Comparison of ENCODE assay signal across 15 cellular contexts in the genomic region with DNA sequence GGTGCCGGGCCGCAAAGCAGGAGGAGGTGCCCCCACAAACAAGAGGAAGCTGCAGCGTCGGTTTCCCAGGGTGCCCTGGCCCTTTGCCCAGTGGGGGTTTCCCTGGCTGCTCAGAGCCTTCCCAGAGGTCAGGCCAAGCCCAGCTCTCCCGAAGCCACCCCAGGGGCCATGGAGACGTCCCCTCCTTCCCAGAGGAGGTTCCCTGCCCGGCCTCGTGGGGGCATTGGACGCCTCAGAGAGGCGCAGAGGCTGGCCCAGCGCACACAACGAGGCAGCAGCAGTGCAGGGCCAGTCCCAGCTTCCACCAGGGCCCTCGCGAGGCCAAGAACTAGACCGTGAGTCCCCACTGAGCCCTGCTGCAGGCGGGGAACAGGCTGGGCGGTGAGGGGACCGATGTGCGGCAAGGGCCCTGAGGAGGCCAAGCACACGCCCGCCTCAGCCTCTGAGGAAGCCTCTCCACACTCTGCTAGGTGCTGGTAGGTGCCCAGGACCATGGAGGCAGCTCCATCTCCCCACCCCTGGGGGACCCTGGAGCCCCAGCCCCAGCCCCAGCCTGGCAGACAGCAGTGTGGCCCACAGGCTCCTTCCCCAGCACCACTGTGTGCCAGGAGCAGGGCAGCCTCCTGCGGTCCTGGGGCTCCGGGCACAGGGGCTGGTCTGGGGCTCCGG. TPM values are rescaled to one million over a fixed set of nuclear protein-coding genes. Genes with fewer than 3 reads are reported as not detected.
DNase-seq lines count a peak whose midpoint lies in the region; ATAC-seq, FAIRE-seq and TF ChIP-seq lines count a peak whose summit lies in the region.
"Had no signal": no experiment of that assay in that cellular context is flagged by ENCODE, and none has a peak within 500 bp of the region (broad histone marks: within the 10 kb centered on the region; RNA-seq: fewer than 3 reads in every experiment).

No MANE protein-coding gene starts in this region.

- no peak for TF ChIP-seq EP300 in HepG2 (IDR thresholded peaks at IDR 0.05; ENCODE audit: low read depth in 2 of 2, low read length in 2 of 2)
- TF ChIP-seq EP300 in HepG2 (CRISPR knock-in tag; IDR thresholded peaks at IDR 0.05; ENCODE audit: borderline replicate concordance) = no peak

- H3K9me3 ChIP-seq in cardiac muscle cell (ENCODE audit: low read depth) (no peaks in the 10 kb centered on the region), HepG2 (ENCODE audit: low read length) (no peaks in the 10 kb centered on the region), breast epithelium (no peaks in the 10 kb centered on the region)

- TF ChIP-seq POLR2A in HepG2 (IDR thresholded peaks at IDR 0.05; ENCODE audit: insufficient read depth in 1 of 2, low read depth in 2 of 2, low read length in 2 of 2) (no peak), breast epithelium (IDR thresholded peaks at IDR 0.05) (no peak)

- no peak for ATAC-seq in Right ventricle myocardium superior (ENCODE audit: poor library complexity)
- peak; percentile 34 for ATAC-seq in HepG2

- H3K27me3 ChIP-seq in cardiac muscle cell (no peaks in the 10 kb centered on the region), HepG2 (ENCODE audit: control insufficient read depth in 1 of 2, insufficient read depth in 2 of 2, low read length in 2 of 2) (no peaks in the 10 kb centered on the region), breast epithelium (no peaks in the 10 kb centered on the region)

- intact Hi-C loops in Right ventricle myocardium superior (cut with DNase I) = no loop called here
- intact Hi-C loops in HepG2 (cut with micrococcal nuclease; ENCODE audit: unreplicated experiment) = no loop called here
- intact Hi-C loops in breast epithelium (cut with DNase I; ENCODE audit: low total_unique reads) = no loop called here

- H3K9ac ChIP-seq in HepG2 (ENCODE audit: insufficient read depth, low read depth, low read length) = no peak overlapping the region

- in situ Hi-C loops in HepG2 (cut with HindIII; ENCODE audit: extremely low pct_ligation_motif_present, low pct_unique_long_range_greater_than_20kb) = no loop called here

- no peaks in the 10 kb centered on the region for H3K79me2 ChIP-seq in HepG2 (ENCODE audit: insufficient read depth, low read length)

- POLR2A ChIA-PET in HepG2 (lab: Yijun Ruan, JAX) = interaction anchor here (1.6 to 2.0 kb wide), 2 partner anchors 9 to 11 kb away, joined by 3 to 7 read pairs; no protein-coding TSS in a partner anchor

- H3K4me1 ChIP-seq in cardiac muscle cell (ENCODE audit: low read depth) (no peaks in the 10 kb centered on the region), HepG2 (ENCODE audit: insufficient read depth, low read length) (peaks cover 3% of the 10 kb centered on the region; the same call in 1 of the 2 replicates), breast epithelium (no peaks in the 10 kb centered on the region)

- CTCF ChIA-PET in HepG2 (lab: Yijun Ruan, JAX; ENCODE audit: low intra/inter-chr PET ratio, low total read pairs) = no interaction called here

- TF ChIP-seq CTCF in cardiac muscle cell (IDR thresholded peaks at IDR 0.05; ENCODE audit: low read depth, low read length) = no peak
- no peak for TF ChIP-seq CTCF in VCaP (conservative IDR thresholded peaks at IDR 0.05)
- TF ChIP-seq CTCF in HepG2 (CRISPR knock-in tag; IDR thresholded peaks at IDR 0.05) = peak; percentile 23; the same call in 1 of the 2 replicates
- no peak for TF ChIP-seq CTCF in breast epithelium (IDR thresholded peaks at IDR 0.05)
- TF ChIP-seq CTCF in D721Med (IDR thresholded peaks at IDR 0.05; ENCODE audit: insufficient read depth, missing control alignments) = no peak

- no peak for DNase-seq in cardiac muscle cell (ENCODE audit: low read depth in 1 of 2, low spot score in 1 of 2)
- DNase-seq in Right ventricle myocardium superior = no peak
- DNase-seq in HepG2 (ENCODE audit: low spot score) = no peak
- DNase-seq in T-helper 9 cell = no peak
- DNase-seq in breast epithelium (ENCODE audit: low spot score in 2 of 2) = no peak
- DNase-seq in D721Med (ENCODE audit: insufficient read length, low spot score) = no peak
- DNase-seq in LoVo (ENCODE audit: low spot score) = no peak
- DNase-seq: stimulated activated CD4-positive, alpha-beta T cell treated with anti-CD3 and anti-CD28 coated beads, Interleukin-4, amount 100 ng/mL, for 4 hours; WERI-Rb-1 had no signal

- peak overlapping the region; percentile 9 for H3K27ac ChIP-seq in cardiac muscle cell
- peak overlapping the region; percentile 22; the same call in 1 of the 2 replicates for H3K27ac ChIP-seq in VCaP
- H3K27ac ChIP-seq in HepG2 (ENCODE audit: extremely low read length, insufficient read depth, low read length) = no peak overlapping the region
- H3K27ac ChIP-seq in breast epithelium = no peak overlapping the region
- H3K27ac ChIP-seq: WERI-Rb-1 had no signal

- no peak for FAIRE-seq in HepG2 (lab: Jason Lieb, UNC)
- no peak for FAIRE-seq in D721Med (lab: Jason Lieb, UNC)

- BruUV-seq in HepG2 (replicated peaks; lab: Mats Ljungman, UMichigan) = no TSS peak

- H2AFZ ChIP-seq in HepG2 (ENCODE audit: low read length) = no peak overlapping the region

- H3K4me3 ChIP-seq in cardiac muscle cell (no peak overlapping the region), HepG2 (replicated peaks in 1 of 3; ENCODE audit: insufficient read depth in 1 of 3, low read depth in 2 of 3, low read length in 3 of 3) (no peak overlapping the region), breast epithelium (no peak overlapping the region)

- no peak for TF ChIP-seq RAD21 in HepG2 (CRISPR knock-in tag; IDR thresholded peaks at IDR 0.05)

- peaks cover 18% of the 10 kb centered on the region for H4K20me1 ChIP-seq in HepG2 (ENCODE audit: insufficient read depth, low read length)

- no peak overlapping the region for H3K4me2 ChIP-seq in HepG2 (ENCODE audit: low read depth, low read length)

- H3K36me3 ChIP-seq in cardiac muscle cell (peaks cover 29% of the 10 kb centered on the region), HepG2 (replicated peaks in 1 of 2; ENCODE audit: control insufficient read depth in 1 of 2, insufficient read depth in 2 of 2, low read length in 2 of 2) (peaks cover 3 to 8% of the 10 kb centered on the region in 2 experiments; a peak in 4 of 5 replicates), breast epithelium (peaks cover 13% of the 10 kb centered on the region)

- WGBS in HepG2 (ENCODE audit: low lambda C conversion rate) = 51% methylated on average over 4 of the region's 24 CpGs

RNA-seq across cellular contexts. Expression of gene DIPK1B, which starts 7.0 kb away (rescaled TPM):
- total RNA-seq in cardiac muscle cell (163 and 188 TPM in 2 replicates), Right ventricle myocardium superior (15.1 TPM), HepG2 (2016; rRNA removed; fragmentation: Illumina TruSeq; extraction: Trizol) (0.18 and 0.28 TPM in 2 replicates), breast epithelium (1 to 10 TPM; 4.8 to 8.2 (median 5.6) TPM)
- polyA plus RNA-seq in cardiac muscle cell (162 and 190 TPM in 2 replicates), HepG2 (2011; rRNA removed) (3.9 and 7.2 TPM in 2 replicates)
- total RNA-seq in HepG2 (2016; cell fraction: cytosol; rRNA removed; fragmentation: Illumina TruSeq; extraction: Trizol; ENCODE audit: low read depth) = 0.91 and 1.1 TPM in 2 replicates
- 0.28 and 0.41 TPM in 2 replicates for total RNA-seq in HepG2 (2016; cell fraction: insoluble cytoplasmic fraction; rRNA removed; fragmentation: Illumina TruSeq; extraction: Trizol)
- total RNA-seq in HepG2 (2016; cell fraction: membrane; rRNA removed; fragmentation: Illumina TruSeq; extraction: Trizol) = 0.99 and 1.2 TPM in 2 replicates
- 0.16 TPM in 1 of 2 replicates, not detected in the other for total RNA-seq in HepG2 (2016; cell fraction: nucleus; rRNA removed; fragmentation: Illumina TruSeq; extraction: Trizol)
- polyA plus RNA-seq in HepG2 (2011; cell fraction: cytosol; rRNA removed) = 4.8 and 7.5 TPM in 2 replicates
- polyA plus RNA-seq in HepG2 (2011; cell fraction: nucleus; rRNA removed) = 17.3 and 19.2 TPM in 2 replicates
- 3.2 TPM in 2 replicates for polyA plus RNA-seq in HepG2 (2012)
- polyA plus RNA-seq in HepG2 (2016; cell fraction: cytosol; fragmentation: Illumina TruSeq; extraction: Trizol; ENCODE audit: low read depth) = 1.3 TPM in 2 replicates
- polyA plus RNA-seq in HepG2 (2016; cell fraction: insoluble cytoplasmic fraction; fragmentation: Illumina TruSeq; extraction: Trizol; ENCODE audit: low read depth) = 0.28 and 0.45 TPM in 2 replicates
- 1.1 TPM in 2 replicates for polyA plus RNA-seq in HepG2 (2016; cell fraction: membrane; fragmentation: Illumina TruSeq; extraction: Trizol; ENCODE audit: low read depth)
- polyA plus RNA-seq in HepG2 (2016; cell fraction: nucleus; fragmentation: Illumina TruSeq; extraction: Trizol; ENCODE audit: insufficient read depth, low read depth) = 0.56 and 0.57 TPM in 2 replicates
- polyA minus RNA-seq in HepG2 (2011; rRNA and poly(A)+ RNA removed; ENCODE audit: low replicate concordance) = 0.07 and 7.1 TPM in 2 replicates
- polyA minus RNA-seq in HepG2 (2011; cell fraction: cytosol; rRNA and poly(A)+ RNA removed) = 2.7 and 3.6 TPM in 2 replicates
- 1.2 TPM in 2 replicates for polyA minus RNA-seq in HepG2 (2011; cell fraction: nucleus; rRNA and poly(A)+ RNA removed)

RNA-seq across cellular contexts. Expression of gene LCN10, which starts 23.4 kb away (rescaled TPM):
- total RNA-seq in cardiac muscle cell (0.63 TPM in 1 of 2 replicates, not detected in the other), Right ventricle myocardium superior (7.7 TPM), HepG2 (2016; rRNA removed; fragmentation: Illumina TruSeq; extraction: Trizol) (0.14 and 0.53 TPM in 2 replicates), breast epithelium (1 to 10 TPM in 2 of 3 donors, under 1 TPM in 1; 0.73 to 6.9 (median 6.7) TPM)
- polyA plus RNA-seq in cardiac muscle cell (0.25 and 0.71 TPM in 2 replicates), HepG2 (2011; rRNA removed) (0.61 and 0.84 TPM in 2 replicates)
- not detected in 2 replicates for total RNA-seq in HepG2 (2016; cell fraction: cytosol; rRNA removed; fragmentation: Illumina TruSeq; extraction: Trizol; ENCODE audit: low read depth)
- 0.13 and 0.19 TPM in 2 replicates for total RNA-seq in HepG2 (2016; cell fraction: insoluble cytoplasmic fraction; rRNA removed; fragmentation: Illumina TruSeq; extraction: Trizol)
- 0.34 TPM in 2 replicates for total RNA-seq in HepG2 (2016; cell fraction: membrane; rRNA removed; fragmentation: Illumina TruSeq; extraction: Trizol)
- 0.22 TPM in 1 of 2 replicates, not detected in the other for total RNA-seq in HepG2 (2016; cell fraction: nucleus; rRNA removed; fragmentation: Illumina TruSeq; extraction: Trizol)
- polyA plus RNA-seq in HepG2 (2011; cell fraction: cytosol; rRNA removed) = 0.82 and 1.0 TPM in 2 replicates
- polyA plus RNA-seq in HepG2 (2011; cell fraction: nucleus; rRNA removed) = 0.85 and 1.8 TPM in 2 replicates
- 1.5 and 1.8 TPM in 2 replicates for polyA plus RNA-seq in HepG2 (2012)
- polyA plus RNA-seq in HepG2 (2016; cell fraction: cytosol; fragmentation: Illumina TruSeq; extraction: Trizol; ENCODE audit: low read depth) = 0.18 and 0.24 TPM in 2 replicates
- polyA plus RNA-seq in HepG2 (2016; cell fraction: insoluble cytoplasmic fraction; fragmentation: Illumina TruSeq; extraction: Trizol; ENCODE audit: low read depth) = 0.27 and 0.43 TPM in 2 replicates
- 0.15 and 0.43 TPM in 2 replicates for polyA plus RNA-seq in HepG2 (2016; cell fraction: membrane; fragmentation: Illumina TruSeq; extraction: Trizol; ENCODE audit: low read depth)
- 0.41 and 0.74 TPM in 2 replicates for polyA plus RNA-seq in HepG2 (2016; cell fraction: nucleus; fragmentation: Illumina TruSeq; extraction: Trizol; ENCODE audit: insufficient read depth, low read depth)
- 0.30 and 1.0 TPM in 2 replicates for polyA minus RNA-seq in HepG2 (2011; rRNA and poly(A)+ RNA removed; ENCODE audit: low replicate concordance)
- polyA minus RNA-seq in HepG2 (2011; cell fraction: cytosol; rRNA and poly(A)+ RNA removed) = not detected in 2 replicates
- polyA minus RNA-seq in HepG2 (2011; cell fraction: nucleus; rRNA and poly(A)+ RNA removed) = not detected in 2 replicates
- total RNA-seq: cerebellum, H4, progenitor cell of endocrine pancreas, temporal lobe had no signal

RNA-seq across cellular contexts. Expression of gene LCN6, which starts 29.0 kb away (rescaled TPM):
- total RNA-seq in cardiac muscle cell (not detected in 2 replicates), Right ventricle myocardium superior (13.0 TPM), HepG2 (2016; rRNA removed; fragmentation: Illumina TruSeq; extraction: Trizol) (not detected in 2 replicates), breast epithelium (10 to 100 TPM in 1 of 3 donors, 1 to 10 TPM in 2; 4.1 to 12.2 (median 9.5) TPM)
- polyA plus RNA-seq in cardiac muscle cell (not detected in 2 replicates), HepG2 (2011; rRNA removed) (not detected in 2 replicates)
- not detected in 2 replicates for total RNA-seq in HepG2 (2016; cell fraction: cytosol; rRNA removed; fragmentation: Illumina TruSeq; extraction: Trizol; ENCODE audit: low read depth)
- total RNA-seq in HepG2 (2016; cell fraction: insoluble cytoplasmic fraction; rRNA removed; fragmentation: Illumina TruSeq; extraction: Trizol) = not detected in 2 replicates
- not detected in 2 replicates for total RNA-seq in HepG2 (2016; cell fraction: membrane; rRNA removed; fragmentation: Illumina TruSeq; extraction: Trizol)
- total RNA-seq in HepG2 (2016; cell fraction: nucleus; rRNA removed; fragmentation: Illumina TruSeq; extraction: Trizol) = not detected in 2 replicates
- not detected in 2 replicates for polyA plus RNA-seq in HepG2 (2011; cell fraction: cytosol; rRNA removed)
- polyA plus RNA-seq in HepG2 (2011; cell fraction: nucleus; rRNA removed) = not detected in 2 replicates
- not detected in 2 replicates for polyA plus RNA-seq in HepG2 (2012)
- polyA plus RNA-seq in HepG2 (2016; cell fraction: cytosol; fragmentation: Illumina TruSeq; extraction: Trizol; ENCODE audit: low read depth) = not detected in 2 replicates
- not detected in 2 replicates for polyA plus RNA-seq in HepG2 (2016; cell fraction: insoluble cytoplasmic fraction; fragmentation: Illumina TruSeq; extraction: Trizol; ENCODE audit: low read depth)
- polyA plus RNA-seq in HepG2 (2016; cell fraction: membrane; fragmentation: Illumina TruSeq; extraction: Trizol; ENCODE audit: low read depth) = not detected in 2 replicates
- polyA plus RNA-seq in HepG2 (2016; cell fraction: nucleus; fragmentation: Illumina TruSeq; extraction: Trizol; ENCODE audit: insufficient read depth, low read depth) = not detected in 2 replicates
- not detected in 2 replicates for polyA minus RNA-seq in HepG2 (2011; rRNA and poly(A)+ RNA removed; ENCODE audit: low replicate concordance)
- polyA minus RNA-seq in HepG2 (2011; cell fraction: cytosol; rRNA and poly(A)+ RNA removed) = not detected in 2 replicates
- not detected in 2 replicates for polyA minus RNA-seq in HepG2 (2011; cell fraction: nucleus; rRNA and poly(A)+ RNA removed)
- total RNA-seq: cerebellum, H4, progenitor cell of endocrine pancreas, temporal lobe had no signal

RNA-seq across cellular contexts. Expression of gene AGPAT2, which starts 32.1 kb away (rescaled TPM):
- total RNA-seq in cardiac muscle cell (59.0 and 72.5 TPM in 2 replicates), Right ventricle myocardium superior (48.6 TPM), HepG2 (2016; rRNA removed; fragmentation: Illumina TruSeq; extraction: Trizol) (2.5 and 3.9 TPM in 2 replicates), breast epithelium (100 to 1,000 TPM; 106 to 551 (median 110) TPM)
- polyA plus RNA-seq in cardiac muscle cell (103 and 104 TPM in 2 replicates), HepG2 (2011; rRNA removed) (25.8 and 33.0 TPM in 2 replicates)
- 5.2 and 5.9 TPM in 2 replicates for total RNA-seq in HepG2 (2016; cell fraction: cytosol; rRNA removed; fragmentation: Illumina TruSeq; extraction: Trizol; ENCODE audit: low read depth)
- total RNA-seq in HepG2 (2016; cell fraction: insoluble cytoplasmic fraction; rRNA removed; fragmentation: Illumina TruSeq; extraction: Trizol) = 2.1 and 3.5 TPM in 2 replicates
- total RNA-seq in HepG2 (2016; cell fraction: membrane; rRNA removed; fragmentation: Illumina TruSeq; extraction: Trizol) = 6.3 and 6.7 TPM in 2 replicates
- total RNA-seq in HepG2 (2016; cell fraction: nucleus; rRNA removed; fragmentation: Illumina TruSeq; extraction: Trizol) = 3.1 and 3.9 TPM in 2 replicates
- 34.1 and 37.6 TPM in 2 replicates for polyA plus RNA-seq in HepG2 (2011; cell fraction: cytosol; rRNA removed)
- polyA plus RNA-seq in HepG2 (2011; cell fraction: nucleus; rRNA removed) = 32.1 and 35.6 TPM in 2 replicates
- polyA plus RNA-seq in HepG2 (2012) = 9.3 and 10.6 TPM in 2 replicates
- polyA plus RNA-seq in HepG2 (2016; cell fraction: cytosol; fragmentation: Illumina TruSeq; extraction: Trizol; ENCODE audit: low read depth) = 8.4 and 9.1 TPM in 2 replicates
- 3.6 and 3.8 TPM in 2 replicates for polyA plus RNA-seq in HepG2 (2016; cell fraction: insoluble cytoplasmic fraction; fragmentation: Illumina TruSeq; extraction: Trizol; ENCODE audit: low read depth)
- 9.7 and 9.8 TPM in 2 replicates for polyA plus RNA-seq in HepG2 (2016; cell fraction: membrane; fragmentation: Illumina TruSeq; extraction: Trizol; ENCODE audit: low read depth)
- polyA plus RNA-seq in HepG2 (2016; cell fraction: nucleus; fragmentation: Illumina TruSeq; extraction: Trizol; ENCODE audit: insufficient read depth, low read depth) = 8.2 and 8.4 TPM in 2 replicates
- 34.1 and 96.5 TPM in 2 replicates for polyA minus RNA-seq in HepG2 (2011; rRNA and poly(A)+ RNA removed; ENCODE audit: low replicate concordance)
- polyA minus RNA-seq in HepG2 (2011; cell fraction: cytosol; rRNA and poly(A)+ RNA removed) = 12.3 and 17.9 TPM in 2 replicates
- polyA minus RNA-seq in HepG2 (2011; cell fraction: nucleus; rRNA and poly(A)+ RNA removed) = 6.1 and 6.2 TPM in 2 replicates

RNA-seq across cellular contexts. Expression of gene LCN8, which starts 38.7 kb away (rescaled TPM):
- total RNA-seq in cardiac muscle cell = not detected in 2 replicates
- polyA plus RNA-seq in cardiac muscle cell = 0.81 TPM in 1 of 2 replicates, not detected in the other
- total RNA-seq in Right ventricle myocardium superior = not detected
- not detected in 2 replicates for total RNA-seq in HepG2 (2016; rRNA removed; fragmentation: Illumina TruSeq; extraction: Trizol)
- not detected in 2 replicates for total RNA-seq in HepG2 (2016; cell fraction: cytosol; rRNA removed; fragmentation: Illumina TruSeq; extraction: Trizol; ENCODE audit: low read depth)
- total RNA-seq in HepG2 (2016; cell fraction: insoluble cytoplasmic fraction; rRNA removed; fragmentation: Illumina TruSeq; extraction: Trizol) = not detected in 2 replicates
- not detected in 2 replicates for total RNA-seq in HepG2 (2016; cell fraction: membrane; rRNA removed; fragmentation: Illumina TruSeq; extraction: Trizol)
- total RNA-seq in HepG2 (2016; cell fraction: nucleus; rRNA removed; fragmentation: Illumina TruSeq; extraction: Trizol) = not detected in 2 replicates
- polyA plus RNA-seq in HepG2 (2011; rRNA removed) = 0.15 TPM in 1 of 2 replicates, not detected in the other
- 0.01 TPM in 1 of 2 replicates, not detected in the other for polyA plus RNA-seq in HepG2 (2011; cell fraction: cytosol; rRNA removed)
- 0.64 and 1.8 TPM in 2 replicates for polyA plus RNA-seq in HepG2 (2011; cell fraction: nucleus; rRNA removed)
- polyA plus RNA-seq in HepG2 (2012) = not detected in 2 replicates
- not detected in 2 replicates for polyA plus RNA-seq in HepG2 (2016; cell fraction: cytosol; fragmentation: Illumina TruSeq; extraction: Trizol; ENCODE audit: low read depth)
- polyA plus RNA-seq in HepG2 (2016; cell fraction: insoluble cytoplasmic fraction; fragmentation: Illumina TruSeq; extraction: Trizol; ENCODE audit: low read depth) = not detected in 2 replicates
- not detected in 2 replicates for polyA plus RNA-seq in HepG2 (2016; cell fraction: membrane; fragmentation: Illumina TruSeq; extraction: Trizol; ENCODE audit: low read depth)
- not detected in 2 replicates for polyA plus RNA-seq in HepG2 (2016; cell fraction: nucleus; fragmentation: Illumina TruSeq; extraction: Trizol; ENCODE audit: insufficient read depth, low read depth)
- not detected in 2 replicates for polyA minus RNA-seq in HepG2 (2011; rRNA and poly(A)+ RNA removed; ENCODE audit: low replicate concordance)
- polyA minus RNA-seq in HepG2 (2011; cell fraction: cytosol; rRNA and poly(A)+ RNA removed) = not detected in 2 replicates
- not detected in 2 replicates for polyA minus RNA-seq in HepG2 (2011; cell fraction: nucleus; rRNA and poly(A)+ RNA removed)
- total RNA-seq in breast epithelium = not detected
- total RNA-seq: cerebellum, H4, lower leg skin, progenitor cell of endocrine pancreas, temporal lobe had no signal

Comparison
In these comparisons a context has a peak if more than half of its experiments do, and no peak if none do; other contexts are left out.
1. RNA of gene DIPK1B, which starts 7.0 kb away (total RNA-seq): 163 to 188 TPM in cardiac muscle cell; 15.1 TPM in Right ventricle myocardium superior (single experiment), 4.8 to 8.2 TPM in breast epithelium and 0.16 to 1.2 TPM in HepG2; every median in the first group is over 10 times any median in the second.
2. H3K27ac ChIP-seq: peak in cardiac muscle cell (single experiment) and VCaP (single experiment); none in HepG2 (single experiment) and breast epithelium (0 of 2).